In genomic region chr1:233613252-233614172, GRCh38 we compare ENCODE assay signal across 8 cellular contexts. TPM values are rescaled to one million over a fixed set of nuclear protein-coding genes. Genes with fewer than 3 reads are reported as not detected.
DNase-seq lines count a peak whose midpoint lies in the region; ATAC-seq and TF ChIP-seq lines count a peak whose summit lies in the region.

Gene KCNK1 (plus strand): TSS chr1:233614106. CDS start chr1:233614172, 66 bp downstream.

- H3K27ac Mint-ChIP-seq in CD14-positive monocyte: no peak within 1 kb of the TSS
- peak within 1 kb of the TSS; percentile 96 for H3K27ac Mint-ChIP-seq in MCF 10A (ENCODE audit: low read depth, unreplicated experiment)
- H3K27ac Mint-ChIP-seq in stimulated activated effector memory CD8-positive, alpha-beta T cell treated with anti-CD3 and anti-CD28 coated beads, Interleukin-12 subunit alpha, Interleukin-12 subunit beta, amount 100 ng/mL, for 72 hours: no peak within 1 kb of the TSS

- no peak for DNase-seq in CD14-positive monocyte (ENCODE audit: low spot score)
- DNase-seq in NCI-H2107 treated with DMSO at 0.1 percent for 48 hours (lab: John Stamatoyannopoulos, UW; ENCODE audit: unreplicated experiment): peak; percentile 81
- peak; percentile 97 for DNase-seq in MCF 10A (ENCODE audit: unreplicated experiment)
- DNase-seq in iris pigment epithelial cell (ENCODE audit: low read depth): peak; percentile 94
- DNase-seq in stimulated activated effector memory CD8-positive, alpha-beta T cell treated with anti-CD3 and anti-CD28 coated beads, Interleukin-12 subunit alpha, Interleukin-12 subunit beta, amount 100 ng/mL, for 72 hours (ENCODE audit: low spot score in 2 of 2): no peak
- DNase-seq in activated naive CD4-positive, alpha-beta T cell treated with Interleukin-2 at 50 U/mL for 16 hours: no peak

- ATAC-seq in GM19395 (IDR thresholded peaks at IDR 0.05; ENCODE audit: unreplicated experiment) (peak; percentile 17), GM18520 (IDR thresholded peaks at IDR 0.05; ENCODE audit: unreplicated experiment) (no peak)
- no peak for ATAC-seq in stimulated activated effector memory CD8-positive, alpha-beta T cell treated with anti-CD3 and anti-CD28 coated beads, Interleukin-12 subunit alpha, Interleukin-12 subunit beta, amount 100 ng/mL, for 72 hours

- intact Hi-C loops in CD14-positive monocyte (cut with micrococcal nuclease): no loop called here
- intact Hi-C loops in MCF 10A (cut with micrococcal nuclease): loop anchor here (1.0 to 5.0 kb wide), 6 partner anchors 55 to 294 kb away; no protein-coding TSS in a partner anchor

- no peaks in the 10 kb centered on the region for H3K4me1 Mint-ChIP-seq in CD14-positive monocyte
- peaks cover 23% of the 10 kb centered on the region for H3K4me1 Mint-ChIP-seq in MCF 10A (ENCODE audit: insufficient read depth, unreplicated experiment)
- H3K4me1 Mint-ChIP-seq in stimulated activated effector memory CD8-positive, alpha-beta T cell treated with anti-CD3 and anti-CD28 coated beads, Interleukin-12 subunit alpha, Interleukin-12 subunit beta, amount 100 ng/mL, for 72 hours: peaks cover 6% of the 10 kb centered on the region

- CTCF ChIA-PET in MCF 10A (lab: Yijun Ruan, JAX): interaction anchor here (0.6 to 1.0 kb wide), 6 partner anchors 12 to 239 kb away, joined by 3 to 6 read pairs (median 4); no protein-coding TSS in a partner anchor

- H3K36me3 Mint-ChIP-seq in CD14-positive monocyte (peaks cover 0 to 3% of the 10 kb centered on the region in 2 donors), MCF 10A (ENCODE audit: insufficient read depth, unreplicated experiment) (peaks cover 10% of the 10 kb centered on the region)
- no peaks in the 10 kb centered on the region for H3K36me3 Mint-ChIP-seq in stimulated activated effector memory CD8-positive, alpha-beta T cell treated with anti-CD3 and anti-CD28 coated beads, Interleukin-12 subunit alpha, Interleukin-12 subunit beta, amount 100 ng/mL, for 72 hours

- TSS peak; percentile 72 for BruUV-seq in MCF 10A (replicated peaks; lab: Mats Ljungman, UMichigan)

- H3K27me3 Mint-ChIP-seq in CD14-positive monocyte (ENCODE audit: low read depth in 3 of 3) (peaks cover 41 to 64% (median 60%) of the 10 kb centered on the region in 3 donors), MCF 10A (ENCODE audit: insufficient read depth, unreplicated experiment) (peaks cover 12% of the 10 kb centered on the region)

- POLR2A ChIA-PET in MCF 10A (lab: Yijun Ruan, JAX): interaction anchor here (0.6 to 3.6 kb wide), 36 partner anchors 9 to 462 kb away, joined by 3 to 23 read pairs (median 4); partner anchors contain the start of gene MAP3K21

- H3K4me3 Mint-ChIP-seq in CD14-positive monocyte (peak within 1 kb of the TSS; percentile 49 to 80), MCF 10A (ENCODE audit: unreplicated experiment) (peak within 1 kb of the TSS; percentile 88)
- peak within 1 kb of the TSS; percentile 48 for H3K4me3 Mint-ChIP-seq in stimulated activated effector memory CD8-positive, alpha-beta T cell treated with anti-CD3 and anti-CD28 coated beads, Interleukin-12 subunit alpha, Interleukin-12 subunit beta, amount 100 ng/mL, for 72 hours

- H3K9me3 Mint-ChIP-seq in CD14-positive monocyte: peaks cover 0 to 19% (median 9%) of the 10 kb centered on the region in 7 donors
- no peaks in the 10 kb centered on the region for H3K9me3 Mint-ChIP-seq in MCF 10A (ENCODE audit: unreplicated experiment)
- H3K9me3 Mint-ChIP-seq in stimulated activated effector memory CD8-positive, alpha-beta T cell treated with anti-CD3 and anti-CD28 coated beads, Interleukin-12 subunit alpha, Interleukin-12 subunit beta, amount 100 ng/mL, for 72 hours: no peaks in the 10 kb centered on the region

- TF ChIP-seq CTCF in CD14-positive monocyte (IDR thresholded peaks at IDR 0.05): no peak
- TF ChIP-seq CTCF in MCF 10A (IDR thresholded peaks at IDR 0.05; ENCODE audit: unreplicated experiment): no peak

RNA-seq across cellular contexts. Expression of gene KCNK1, which starts in this region (rescaled TPM):
- not detected for polyA plus RNA-seq in CD14-positive monocyte
- 24.3 and 41.3 TPM in 2 replicates for total RNA-seq in MCF 10A (2022)

Comparison
In these comparisons a context has a peak if more than half of its experiments do, and no peak if none do; other contexts are left out.
1. DNase-seq: peak in NCI-H2107 treated with DMSO at 0.1 percent for 48 hours (single experiment), MCF 10A (single experiment) and iris pigment epithelial cell (single experiment); none in CD14-positive monocyte (single experiment), stimulated activated effector memory CD8-positive, alpha-beta T cell treated with anti-CD3 and anti-CD28 coated beads, Interleukin-12 subunit alpha, Interleukin-12 subunit beta, amount 100 ng/mL, for 72 hours (0 of 2) and activated naive CD4-positive, alpha-beta T cell treated with Interleukin-2 at 50 U/mL for 16 hours (single experiment).
2. Peak in every context shown above with its lines, with median percentiles within 50 percentile points of each other: H3K4me3 Mint-ChIP-seq.